ENCODE assay signal across 8 cellular contexts in the genomic region with DNA sequence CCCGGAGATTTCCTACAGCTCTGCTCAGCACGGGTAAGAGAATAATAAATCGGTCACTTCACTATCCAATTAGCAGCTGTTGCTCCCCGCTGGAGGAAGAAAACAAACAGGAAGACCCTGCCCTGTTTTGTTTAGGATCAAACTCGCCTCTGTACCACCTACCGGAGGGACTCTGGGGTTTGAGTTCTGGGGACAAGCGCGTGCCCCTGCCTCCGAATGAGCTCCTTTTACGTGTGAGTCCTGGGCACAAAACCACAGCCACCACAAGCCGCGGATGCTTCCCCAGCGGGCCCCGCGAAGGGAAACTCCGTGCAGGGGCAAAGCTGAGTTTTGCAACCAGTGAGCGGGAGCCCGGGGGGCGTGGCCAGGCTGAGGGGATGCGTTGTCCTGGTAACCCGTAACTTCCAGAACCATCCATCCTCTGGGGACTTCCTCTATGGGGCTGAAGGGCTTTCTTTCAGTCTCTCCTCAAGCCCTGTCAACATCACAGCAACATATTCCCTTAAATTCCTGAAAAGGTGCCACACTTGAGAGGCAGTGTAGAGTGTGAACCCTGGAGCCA.
DNase-seq lines count a peak whose midpoint lies in the region; ATAC-seq and TF ChIP-seq lines count a peak whose summit lies in the region.

No MANE protein-coding gene starts in this region.

- intact Hi-C loops in uterus (cut with DNase I; ENCODE audit: low total_unique reads): no loop called here

- H2AFZ ChIP-seq in hepatocyte: peak overlapping the region; percentile 65

- H3K27me3 ChIP-seq in DOHH2 (ENCODE audit: control insufficient read depth, low read length) (no peaks in the 10 kb centered on the region), HUES64 (ENCODE audit: insufficient read depth, low read length) (peaks cover 38% of the 10 kb centered on the region), hepatocyte (peaks cover 33% of the 10 kb centered on the region), uterus (no peaks in the 10 kb centered on the region)

- H3K9me2 ChIP-seq in DOHH2 (replicated peaks; ENCODE audit: control insufficient read depth, low read length): no peaks in the 10 kb centered on the region
- H3K9me2 ChIP-seq in hepatocyte (replicated peaks; ENCODE audit: insufficient read depth): no peaks in the 10 kb centered on the region

- H3K4me1 ChIP-seq in DOHH2 (ENCODE audit: control insufficient read depth, low read length): peaks cover 82% of the 10 kb centered on the region
- no peaks in the 10 kb centered on the region for H3K4me1 ChIP-seq in HUES64 (ENCODE audit: insufficient read depth, low read length)
- peaks cover 16% of the 10 kb centered on the region for H3K4me1 ChIP-seq in hepatocyte (ENCODE audit: insufficient read depth)
- H3K4me1 ChIP-seq in uterus: peaks cover 0 to 8% of the 10 kb centered on the region in 2 donors

- peaks cover 35% of the 10 kb centered on the region for H3K79me2 ChIP-seq in DOHH2 (ENCODE audit: control insufficient read depth, low read length)
- no peaks in the 10 kb centered on the region for H3K79me2 ChIP-seq in hepatocyte

- H3K27ac ChIP-seq in DOHH2 (ENCODE audit: low read depth, low read length) (peak overlapping the region; percentile 99), HUES64 (ENCODE audit: low read depth, low read length) (no peak overlapping the region), hepatocyte (peak overlapping the region; percentile 25), uterus (peak overlapping the region; percentile 17 to 53)

- H3K36me3 ChIP-seq in DOHH2 (ENCODE audit: control insufficient read depth, low read length): peaks cover 27% of the 10 kb centered on the region
- H3K36me3 ChIP-seq in HUES64 (ENCODE audit: insufficient read depth, low read length): no peaks in the 10 kb centered on the region
- H3K36me3 ChIP-seq in hepatocyte (replicated peaks; ENCODE audit: insufficient read depth, low read depth): no peaks in the 10 kb centered on the region
- H3K36me3 ChIP-seq in uterus: no peaks in the 10 kb centered on the region

- DNase-seq in T follicular helper cell (ENCODE audit: low read depth): peak; percentile 73
- peak; percentile 69 for DNase-seq in amniotic epithelial cell (ENCODE audit: low read depth)
- peak; percentile 91 for DNase-seq in hepatocyte (ENCODE audit: low spot score)
- peak; percentile 51 for DNase-seq in renal cortical epithelial cell (ENCODE audit: low read depth)
- peak; percentile 81 to 87 for DNase-seq in uterus

- H3F3A ChIP-seq in DOHH2 (ENCODE audit: control insufficient read depth, insufficient read depth): peaks cover 47% of the 10 kb centered on the region

- TF ChIP-seq CTCF in DOHH2 (IDR thresholded peaks at IDR 0.05; ENCODE audit: low read depth, low read length, poor library complexity, severe bottlenecking): no peak
- no peak for TF ChIP-seq CTCF in hepatocyte (IDR thresholded peaks at IDR 0.05; ENCODE audit: poor library complexity)
- TF ChIP-seq CTCF in uterus (IDR thresholded peaks at IDR 0.05): no peak

- H4K20me1 ChIP-seq in DOHH2 (ENCODE audit: control insufficient read depth, insufficient read depth, low read depth, low read length): no peaks in the 10 kb centered on the region
- no peaks in the 10 kb centered on the region for H4K20me1 ChIP-seq in hepatocyte (ENCODE audit: insufficient read depth, poor library complexity, severe bottlenecking)

- ATAC-seq in GM21423 (IDR thresholded peaks at IDR 0.05; ENCODE audit: unreplicated experiment): peak; percentile 46

- H3K9ac ChIP-seq in HUES64 (ENCODE audit: low read depth, low read length): no peak overlapping the region

- H3K4me3 ChIP-seq in DOHH2 (ENCODE audit: low read length): peak overlapping the region; percentile 84
- peak overlapping the region; percentile 62 for H3K4me3 ChIP-seq in HUES64 (ENCODE audit: low read length)
- H3K4me3 ChIP-seq in hepatocyte: peak overlapping the region; percentile 8
- H3K4me3 ChIP-seq in uterus: peak overlapping the region; percentile 25 to 30

- WGBS in HUES64: under 1% methylated on average over 21 of the region's 21 CpGs
- 0% methylated on average over 21 of the region's 21 CpGs for WGBS in hepatocyte (ENCODE audit: low lambda C conversion rate, missing lambda C conversion rate)

- H3K9me3 ChIP-seq in DOHH2 (ENCODE audit: control insufficient read depth, insufficient read depth, low read length): no peaks in the 10 kb centered on the region
- no peaks in the 10 kb centered on the region for H3K9me3 ChIP-seq in HUES64 (ENCODE audit: insufficient read depth, low read depth, low read length)
- H3K9me3 ChIP-seq in hepatocyte (ENCODE audit: low read depth): no peaks in the 10 kb centered on the region
- H3K9me3 ChIP-seq in uterus: no peaks in the 10 kb centered on the region

- TF ChIP-seq POLR2A in uterus (IDR thresholded peaks at IDR 0.05): peak in 1 of 2 donors; percentile 34

- H3K4me2 ChIP-seq in DOHH2 (ENCODE audit: low read length): peak overlapping the region; percentile 99
- peak overlapping the region; percentile 76 for H3K4me2 ChIP-seq in hepatocyte

Comparison
In these comparisons a context has a peak if more than half of its experiments do, and no peak if none do; other contexts are left out.
1. H3K4me3 ChIP-seq: peak in every context shown above with its lines; median percentile 84 in DOHH2; 62 in HUES64; 28 in uterus; 8 in hepatocyte.